ENCODE assay signal across 9 cellular contexts in the genomic region with DNA sequence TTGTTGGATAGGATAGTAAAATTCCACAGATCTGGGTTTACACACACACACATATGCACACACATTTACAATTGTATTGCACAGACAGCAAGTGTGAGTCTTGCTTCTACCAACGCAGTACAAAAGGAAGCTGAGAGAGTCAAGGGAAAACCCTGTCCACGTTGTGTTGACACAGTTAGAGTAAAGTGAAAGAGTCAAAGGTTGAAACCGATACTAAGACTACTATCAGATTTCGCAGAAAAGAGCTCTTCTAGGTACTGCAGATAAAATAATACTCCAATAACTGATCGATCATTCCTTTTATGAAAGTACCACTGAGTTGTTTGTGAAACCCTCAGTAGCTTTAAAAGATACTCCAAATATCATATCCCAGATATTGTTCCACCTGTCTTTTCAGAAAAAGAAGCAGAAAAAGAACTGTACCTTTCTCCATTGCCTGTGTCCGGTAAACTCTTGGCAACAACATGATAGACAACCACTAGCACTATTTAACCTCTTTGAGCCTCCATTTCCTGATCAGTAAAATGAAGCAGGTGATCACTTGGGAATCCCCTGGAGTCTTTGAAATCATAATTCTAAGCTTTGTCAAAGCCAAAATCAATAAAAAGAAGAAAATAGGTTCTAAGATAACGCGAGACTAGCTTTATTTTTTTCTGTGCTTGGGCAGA.
DNase-seq lines count a peak whose midpoint lies in the region; ATAC-seq and TF ChIP-seq lines count a peak whose summit lies in the region.
"Had no signal": no experiment of that assay in that cellular context is flagged by ENCODE, and none has a peak within 500 bp of the region (broad histone marks: within the 10 kb centered on the region; RNA-seq: fewer than 3 reads in every experiment).

No MANE protein-coding gene starts in this region.

- peak overlapping the region; percentile 16 to 22 for H3K4me3 ChIP-seq in duodenal mucosa (ENCODE audit: low read depth in 1 of 2, low read length in 2 of 2)
- H3K4me3 ChIP-seq in testis = no peak overlapping the region
- H3K4me3 ChIP-seq: sigmoid colon had no signal

- H3K27me3 ChIP-seq in duodenal mucosa (ENCODE audit: control insufficient read depth in 1 of 2, insufficient read depth in 2 of 2, low read length in 2 of 2) = no peaks in the 10 kb centered on the region
- no peaks in the 10 kb centered on the region for H3K27me3 ChIP-seq in testis
- H3K27me3 ChIP-seq: sigmoid colon had no signal

- peaks cover 0 to 38% of the 10 kb centered on the region in 2 donors for H3K4me1 ChIP-seq in duodenal mucosa (ENCODE audit: control insufficient read depth in 1 of 2, insufficient read depth in 2 of 2, low read length in 2 of 2)
- no peaks in the 10 kb centered on the region for H3K4me1 ChIP-seq in testis
- H3K4me1 ChIP-seq: sigmoid colon had no signal

- TF ChIP-seq POLR2A in testis (IDR thresholded peaks at IDR 0.05) = no peak

- peak; percentile 68 for DNase-seq in GM13977 (ENCODE audit: low spot score)
- DNase-seq in testis = no peak
- no peak for DNase-seq in SKM-1 (lab: John Stamatoyannopoulos, UW; ENCODE audit: unreplicated experiment)
- DNase-seq in cerebellar nuclear complex (lab: John Stamatoyannopoulos, UW) = no peak
- no peak for DNase-seq in NCI-H2107 (lab: John Stamatoyannopoulos, UW)
- DNase-seq: sigmoid colon had no signal

- H3K9ac ChIP-seq in duodenal mucosa (ENCODE audit: low read depth in 1 of 2, low read length in 2 of 2) = peak overlapping the region in 1 of 2 donors; percentile 24

- intact Hi-C loops in testis (cut with DNase I; ENCODE audit: low total_unique reads) = no loop called here

- H3K9me3 ChIP-seq in duodenal mucosa (ENCODE audit: control insufficient read depth in 1 of 2, low read length in 2 of 2) (no peaks in the 10 kb centered on the region), testis (no peaks in the 10 kb centered on the region)
- H3K9me3 ChIP-seq: sigmoid colon had no signal

- 84 to 85% methylated on average over 8 of the region's 8 CpGs for WGBS in testis, 2 donors

- in situ Hi-C loops in GM13977 (cut with MboI; ENCODE audit: low pct_unique_long_range_greater_than_20kb, low sequenced_read_pairs, unreplicated experiment) = no loop called here

- H3K36me3 ChIP-seq in duodenal mucosa (ENCODE audit: control insufficient read depth in 1 of 2, insufficient read depth in 2 of 2, low read length in 2 of 2) (no peaks in the 10 kb centered on the region), testis (ENCODE audit: low read depth, missing control alignments) (no peaks in the 10 kb centered on the region)
- H3K36me3 ChIP-seq: sigmoid colon had no signal

- no peak for TF ChIP-seq CTCF in GM13977 (IDR thresholded peaks at IDR 0.05; ENCODE audit: extremely low read depth, insufficient read depth, missing control alignments)
- no peak for TF ChIP-seq CTCF in testis (IDR thresholded peaks at IDR 0.05)

- H3K27ac ChIP-seq in duodenal mucosa (ENCODE audit: low read depth, low read length) (peak overlapping the region; percentile 22), testis (no peak overlapping the region)
- H3K27ac ChIP-seq: sigmoid colon had no signal

- ATAC-seq in GM19455 (IDR thresholded peaks at IDR 0.05; ENCODE audit: unreplicated experiment) = peak; percentile 98
- ATAC-seq in HG03196 (IDR thresholded peaks at IDR 0.05; ENCODE audit: unreplicated experiment) = peak; percentile 96

Comparison
In these comparisons a context has a peak if more than half of its experiments do, and no peak if none do; other contexts are left out.
1. H3K4me3 ChIP-seq: peak in duodenal mucosa (2 of 2); none in testis (0 of 2).